2 cellular contexts compared by ENCODE assay signal in genomic region chr9:28053378-28053777, GRCh38.
TF ChIP-seq lines count a peak whose summit lies in the region.

No MANE protein-coding gene starts in this region.

TF ChIP-seq in SK-N-SH, 30 proteins besides CTCF, POLR2A, EP300 and RAD21 (continued from another document):
- 0 out of 2 replicates have a peak, but pooled peaks have one; percentile 9 for TF ChIP-seq PBX3 (IDR thresholded peaks at IDR 0.05)
- TF ChIP-seq RCOR1 (IDR thresholded peaks at IDR 0.05; ENCODE audit: low read length), result no peak
- no peak for TF ChIP-seq TAF1 (IDR thresholded peaks at IDR 0.05; ENCODE audit: borderline replicate concordance, low read depth, low read length)
- peak; percentile 54 for TF ChIP-seq TCF12 (IDR thresholded peaks at IDR 0.05)
- TF ChIP-seq MEF2A (IDR thresholded peaks at IDR 0.05; ENCODE audit: borderline replicate concordance, low read depth), result no peak
- no peak for TF ChIP-seq GABPA (IDR thresholded peaks at IDR 0.05; ENCODE audit: low read depth)
- peak; percentile 29 for TF ChIP-seq CHD2 (IDR thresholded peaks at IDR 0.05; ENCODE audit: low read length, partially characterized antibody)

TF ChIP-seq in WTC11, 78 proteins besides CTCF, POLR2A, EP300 and RAD21 (continued from another document):
- no peak for TF ChIP-seq PRDM15 (CRISPR knock-in tag; IDR thresholded peaks at IDR 0.05)
